In the genomic region with DNA sequence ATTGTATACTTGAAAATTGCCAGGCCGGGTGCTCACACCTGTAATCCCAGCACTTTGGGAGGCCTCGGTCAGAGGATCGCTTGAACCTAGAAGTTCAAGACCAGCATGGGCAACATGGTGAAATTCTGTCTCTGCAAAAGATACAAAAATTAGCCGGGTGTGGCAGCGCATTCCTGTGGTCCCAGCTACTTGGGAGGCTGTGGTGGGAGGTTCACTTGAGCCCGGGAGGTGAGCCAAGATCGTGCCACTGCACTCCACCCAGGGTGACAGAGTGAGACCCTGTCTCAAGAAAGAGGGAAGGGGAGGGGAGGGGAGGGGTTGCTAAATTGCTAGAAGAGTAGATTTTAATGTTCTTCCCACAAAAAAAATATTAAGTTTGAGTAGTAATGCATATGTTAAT, we compare ENCODE assay signal across 9 cellular contexts. TPM values are rescaled to one million over a fixed set of nuclear protein-coding genes. Genes with fewer than 3 reads are reported as not detected.
DNase-seq lines count a peak whose midpoint lies in the region; ATAC-seq and TF ChIP-seq lines count a peak whose summit lies in the region.
"Had no signal": no experiment of that assay in that cellular context is flagged by ENCODE, and none has a peak within 500 bp of the region (broad histone marks: within the 10 kb centered on the region; RNA-seq: fewer than 3 reads in every experiment).

No MANE protein-coding gene starts in this region.

- peaks cover 85% of the 10 kb centered on the region for H3K79me2 ChIP-seq in DOHH2 (ENCODE audit: control insufficient read depth, low read length)
- H3K79me2 ChIP-seq in neural progenitor cell (ENCODE audit: low read depth): peaks cover 4% of the 10 kb centered on the region

- no peak overlapping the region for H3K9ac ChIP-seq in neural progenitor cell

- H3K27me3 ChIP-seq in DOHH2 (ENCODE audit: control insufficient read depth, low read length) (no peaks in the 10 kb centered on the region), MG63 (no peaks in the 10 kb centered on the region), neural progenitor cell (no peaks in the 10 kb centered on the region)
- no peaks in the 10 kb centered on the region for H3K27me3 ChIP-seq in naive thymus-derived CD4-positive, alpha-beta T cell (ENCODE audit: control insufficient read depth in 2 of 2, insufficient read depth in 2 of 2, low read length in 2 of 2)

- H3K36me3 ChIP-seq in DOHH2 (ENCODE audit: control insufficient read depth, low read length): peaks cover 51% of the 10 kb centered on the region
- H3K36me3 ChIP-seq in MG63: peaks cover 17% of the 10 kb centered on the region
- peaks cover 0 to 6% (median 0%) of the 10 kb centered on the region in 3 experiments for H3K36me3 ChIP-seq in naive thymus-derived CD4-positive, alpha-beta T cell (ENCODE audit: control insufficient read depth in 2 of 3, insufficient read depth in 3 of 3, low read length in 3 of 3)
- no peaks in the 10 kb centered on the region for H3K36me3 ChIP-seq in neural progenitor cell

- no peaks in the 10 kb centered on the region for H3K9me2 ChIP-seq in DOHH2 (replicated peaks; ENCODE audit: control insufficient read depth, low read length)

- H3K9me3 ChIP-seq in DOHH2 (ENCODE audit: control insufficient read depth, insufficient read depth, low read length) (no peaks in the 10 kb centered on the region), MG63 (no peaks in the 10 kb centered on the region), neural progenitor cell (ENCODE audit: low read depth) (no peaks in the 10 kb centered on the region)
- H3K9me3 ChIP-seq in naive thymus-derived CD4-positive, alpha-beta T cell (ENCODE audit: control insufficient read depth in 2 of 3, low read length in 3 of 3): no peaks in the 10 kb centered on the region

- H3K4me3 Mint-ChIP-seq in naive thymus-derived CD4-positive, alpha-beta T cell: peak overlapping the region in 9 of 10 donors; percentile 21 to 85 (median 48)
- H3K4me3 Mint-ChIP-seq in neural progenitor cell: no peak overlapping the region

- peaks cover 96% of the 10 kb centered on the region for H3K4me1 ChIP-seq in DOHH2 (ENCODE audit: control insufficient read depth, low read length)
- peaks cover 43 to 44% of the 10 kb centered on the region in 2 donors for H3K4me1 ChIP-seq in naive thymus-derived CD4-positive, alpha-beta T cell (ENCODE audit: control insufficient read depth in 2 of 2, insufficient read depth in 2 of 2, low read length in 2 of 2)
- H3K4me1 ChIP-seq in neural progenitor cell: no peaks in the 10 kb centered on the region

- POLR2A ChIA-PET in naive thymus-derived CD4-positive, alpha-beta T cell (lab: Charles Lee): interaction anchor here (0.5 to 2.4 kb wide), 7 partner anchors 12 to 153 kb away, joined by 3 to 7 read pairs (median 3); no protein-coding TSS in a partner anchor

- H4K20me1 ChIP-seq in DOHH2 (ENCODE audit: control insufficient read depth, insufficient read depth, low read depth, low read length) (no peaks in the 10 kb centered on the region), neural progenitor cell (ENCODE audit: low read depth) (peaks cover 2% of the 10 kb centered on the region)

- no peaks in the 10 kb centered on the region for H3K27me3 Mint-ChIP-seq in naive thymus-derived CD4-positive, alpha-beta T cell
- H3K27me3 Mint-ChIP-seq in neural progenitor cell (ENCODE audit: insufficient read depth, low read depth): peaks cover 2% of the 10 kb centered on the region

- peaks cover 0 to 2% (median 0%) of the 10 kb centered on the region in 11 donors for H3K9me3 Mint-ChIP-seq in naive thymus-derived CD4-positive, alpha-beta T cell
- H3K9me3 Mint-ChIP-seq in neural progenitor cell: peaks cover 9% of the 10 kb centered on the region

- peak overlapping the region; percentile 54 to 98 (median 92) for H3K27ac Mint-ChIP-seq in naive thymus-derived CD4-positive, alpha-beta T cell
- H3K27ac Mint-ChIP-seq in neural progenitor cell: no peak overlapping the region

- H3K36me3 Mint-ChIP-seq in naive thymus-derived CD4-positive, alpha-beta T cell: peaks cover 5 to 32% (median 25%) of the 10 kb centered on the region in 5 donors
- peaks cover 21% of the 10 kb centered on the region for H3K36me3 Mint-ChIP-seq in neural progenitor cell

- H3K4me3 ChIP-seq in DOHH2 (ENCODE audit: low read length) (peak overlapping the region; percentile 64), MG63 (no peak overlapping the region), astrocyte of the spinal cord (ENCODE audit: low read depth, low read length) (no peak overlapping the region), neural progenitor cell (no peak overlapping the region)
- H3K4me3 ChIP-seq in naive thymus-derived CD4-positive, alpha-beta T cell (ENCODE audit: low read length): no peak overlapping the region

- TF ChIP-seq CTCF in DOHH2 (IDR thresholded peaks at IDR 0.05; ENCODE audit: low read depth, low read length, poor library complexity, severe bottlenecking) (no peak), astrocyte of the spinal cord (IDR thresholded peaks at IDR 0.05; ENCODE audit: low read depth, low read length) (no peak), neural progenitor cell (IDR thresholded peaks at IDR 0.05) (no peak)

- H3K4me2 ChIP-seq in DOHH2 (ENCODE audit: low read length) (peak overlapping the region; percentile 78), neural progenitor cell (no peak overlapping the region)

- ATAC-seq in naive thymus-derived CD4-positive, alpha-beta T cell: no peak
- ATAC-seq in HG03571 (IDR thresholded peaks at IDR 0.05; ENCODE audit: unreplicated experiment): no peak

- H3K27ac ChIP-seq in DOHH2 (ENCODE audit: low read depth, low read length): peak overlapping the region; percentile 94
- H3K27ac ChIP-seq in naive thymus-derived CD4-positive, alpha-beta T cell (ENCODE audit: low read depth, low read length): peak overlapping the region; percentile 76
- no peak overlapping the region for H3K27ac ChIP-seq in neural progenitor cell

- in situ Hi-C loops in astrocyte of the spinal cord (cut with HindIII; ENCODE audit: low sequenced_read_pairs): no loop called here

- DNase-seq in MG63 (peak; percentile 77), astrocyte of the spinal cord (ENCODE audit: low read depth, low spot score) (peak; percentile 56), neural progenitor cell (ENCODE audit: low spot score) (no peak), DMS 273 (lab: John Stamatoyannopoulos, UW; ENCODE audit: unreplicated experiment) (no peak), GM19240 (ENCODE audit: insufficient read length, low spot score) (no peak)
- no peak for DNase-seq in naive thymus-derived CD4-positive, alpha-beta T cell
- DNase-seq: GDM1 had no signal

- H3F3A ChIP-seq in DOHH2 (ENCODE audit: control insufficient read depth, insufficient read depth): peaks cover 44% of the 10 kb centered on the region
- H3F3A ChIP-seq in neural progenitor cell (ENCODE audit: low read depth): no peaks in the 10 kb centered on the region

- intact Hi-C loops in naive thymus-derived CD4-positive, alpha-beta T cell (cut with micrococcal nuclease): loop anchor here (1.0 to 2.0 kb wide), 5 partner anchors 17 to 51 kb away; no protein-coding TSS in a partner anchor

- H2AFZ ChIP-seq in neural progenitor cell (replicated peaks): no peak overlapping the region

- peaks cover 49 to 81% (median 70%) of the 10 kb centered on the region in 7 donors for H3K4me1 Mint-ChIP-seq in naive thymus-derived CD4-positive, alpha-beta T cell
- H3K4me1 Mint-ChIP-seq in neural progenitor cell: no peaks in the 10 kb centered on the region

- CTCF ChIA-PET in naive thymus-derived CD4-positive, alpha-beta T cell (lab: Charles Lee): interaction anchor here (0.5 kb wide), 1 partner anchor 48 kb away, joined by 3 read pairs; no protein-coding TSS in a partner anchor

RNA-seq across cellular contexts. Expression of a gene that starts 53.2 kb away (rescaled TPM):
- 18.9 and 28.1 TPM in 2 replicates for total RNA-seq in MG63 (2014; rRNA removed; shearing (Covaris generic); ENCODE audit: low replicate concordance)
- 100 to 1,000 TPM; 160 to 207 (median 174) TPM for total RNA-seq in naive thymus-derived CD4-positive, alpha-beta T cell
- polyA plus RNA-seq in naive thymus-derived CD4-positive, alpha-beta T cell: 100 to 1,000 TPM; 138 to 160 TPM
- total RNA-seq in neural progenitor cell (ENCODE audit: low replicate concordance): 24.3 and 34.9 TPM in 2 replicates

Comparison
In these comparisons a context has a peak if more than half of its experiments do, and no peak if none do; other contexts are left out.
1. DNase-seq: peak in MG63 (single experiment) and astrocyte of the spinal cord (single experiment); none in naive thymus-derived CD4-positive, alpha-beta T cell (0 of 9), neural progenitor cell (single experiment), DMS 273 (single experiment) and GM19240 (single experiment).